ENCODE assay signal across 8 cellular contexts in genomic region chr20:35947489-35947888, GRCh38. TPM values are rescaled to one million over a fixed set of nuclear protein-coding genes. Genes with fewer than 3 reads are reported as not detected.
DNase-seq lines count a peak whose midpoint lies in the region; ATAC-seq and TF ChIP-seq lines count a peak whose summit lies in the region.

No MANE protein-coding gene starts in this region.

- H3K4me2 ChIP-seq in PC-3 (ENCODE audit: low read length) = no peak overlapping the region

- H3K4me3 ChIP-seq in PC-3 (ENCODE audit: low read length) = no peak overlapping the region
- no peak overlapping the region for H3K4me3 ChIP-seq in choroid plexus epithelial cell (ENCODE audit: low read depth, low read length)
- no peak overlapping the region for H3K4me3 ChIP-seq in spleen

- no peak overlapping the region for H3K9ac ChIP-seq in PC-3 (ENCODE audit: low read length)

- H4K20me1 ChIP-seq in PC-3 (ENCODE audit: low read length) = no peaks in the 10 kb centered on the region

- H3K4me1 ChIP-seq in PC-3 (ENCODE audit: insufficient read depth, low read length) (peaks cover 3% of the 10 kb centered on the region), spleen (peaks cover 5 to 15% (median 9%) of the 10 kb centered on the region in 6 donors)

- H3K79me2 ChIP-seq in PC-3 (ENCODE audit: low read length) = peaks cover 9% of the 10 kb centered on the region

- POLR2A ChIA-PET in PC-3 (lab: Charles Lee; ENCODE audit: unreplicated experiment) = interaction anchor here (0.7 kb wide), 1 partner anchor 205 kb away, joined by 4 read pairs; the partner anchor contains the start of gene RBM39

- no peaks in the 10 kb centered on the region for H3K27me3 ChIP-seq in PC-3 (ENCODE audit: low read length)
- H3K27me3 ChIP-seq in spleen (replicated peaks in 1 of 7) = no peaks in the 10 kb centered on the region

- intact Hi-C loops in PC-3 (cut with micrococcal nuclease) (no loop called here), spleen (cut with DNase I; ENCODE audit: low total_unique reads) (no loop called here)

- BruUV-seq in PC-3 (replicated peaks; lab: Mats Ljungman, UMichigan) = no TSS peak

- ATAC-seq in PC-3 = peak; percentile 67; the same call in 1 of the 2 replicates
- ATAC-seq in HG03135 (IDR thresholded peaks at IDR 0.05; ENCODE audit: unreplicated experiment) = no peak

- CTCF ChIA-PET in PC-3 (lab: Charles Lee) = interaction anchor here (0.5 to 1.1 kb wide), 6 partner anchors 20 to 205 kb away, joined by 3 to 10 read pairs (median 3); partner anchors contain the start of gene RBM39

- WGBS in spleen, 5 donors = 73 to 88% (median 82%) methylated on average over 9 of the region's 9 CpGs

- H3K36me3 ChIP-seq in PC-3 (ENCODE audit: low read depth, low read length) (peaks cover 2% of the 10 kb centered on the region; the same call in 1 of the 2 replicates), spleen (peaks cover 0 to 86% (median 43%) of the 10 kb centered on the region in 6 donors)

- TF ChIP-seq POLR2A in spleen (IDR thresholded peaks at IDR 0.05) = no peak

- H3K9me3 ChIP-seq in PC-3 (ENCODE audit: low read length) (no peaks in the 10 kb centered on the region), spleen (no peaks in the 10 kb centered on the region)

- no peak overlapping the region for H3K27ac ChIP-seq in PC-3 (ENCODE audit: low read length)
- H3K27ac ChIP-seq in spleen = no peak overlapping the region

- H2AFZ ChIP-seq in PC-3 (ENCODE audit: low read length) = no peak overlapping the region

- no peaks in the 10 kb centered on the region for H3F3A ChIP-seq in PC-3 (ENCODE audit: low read length, unreplicated experiment)

- DNase-seq in AG08396 (ENCODE audit: low spot score) (peak; percentile 20), PC-3 (peak; percentile 56), choroid plexus epithelial cell (ENCODE audit: low read depth) (peak; percentile 50), spleen (no peak), foreskin melanocyte (no peak), NCI-H1930 (lab: John Stamatoyannopoulos, UW) (no peak)

- no peaks in the 10 kb centered on the region for H3K9me2 ChIP-seq in PC-3 (replicated peaks; ENCODE audit: low read length)

- TF ChIP-seq CTCF in GM12872 (IDR thresholded peaks at IDR 0.05; ENCODE audit: insufficient read depth, low read depth, low read length) = peak; percentile 55
- TF ChIP-seq CTCF in PC-3 (conservative IDR thresholded peaks at IDR 0.05; ENCODE audit: low read depth, low read length) = peak; percentile 82
- peak; percentile 62 for TF ChIP-seq CTCF in choroid plexus epithelial cell (conservative IDR thresholded peaks at IDR 0.05; ENCODE audit: low read depth, low read length)
- TF ChIP-seq CTCF in spleen (IDR thresholded peaks at IDR 0.05 in 8 of 11, conservative IDR thresholded peaks at IDR 0.05 in 3 of 11) = peak in 7 of 11 experiments; percentile 9 to 45 (median 27)

RNA-seq across cellular contexts. Expression of gene SCAND1, which starts 6.8 kb away (rescaled TPM):
- 90.9 and 101 TPM in 2 replicates for total RNA-seq in PC-3 (2014; rRNA removed)
- 10 to 100 TPM; 50.0 to 74.2 (median 57.7) TPM for total RNA-seq in spleen
- 100 to 1,000 TPM; 175 to 291 (median 192) TPM for polyA plus RNA-seq in spleen

RNA-seq across cellular contexts. Expression of gene CNBD2, which starts 20.9 kb away (rescaled TPM):
- 6.6 and 6.7 TPM in 2 replicates for total RNA-seq in PC-3 (2014; rRNA removed)
- total RNA-seq in spleen = 1 to 10 TPM; 3.7 to 9.4 (median 5.4) TPM
- polyA plus RNA-seq in spleen = 10 to 100 TPM; 23.6 to 28.4 (median 25.6) TPM

Comparison
In these comparisons a context has a peak if more than half of its experiments do, and no peak if none do; other contexts are left out.
1. DNase-seq: peak in AG08396 (single experiment), PC-3 (single experiment) and choroid plexus epithelial cell (single experiment); none in spleen (single experiment), foreskin melanocyte (single experiment) and NCI-H1930 (0 of 2).
2. CTCF ChIP-seq: peak in every context shown above with its lines; median percentile 82 in PC-3; 62 in choroid plexus epithelial cell; 55 in GM12872; 27 in spleen.